ENCODE assay signal across 8 cellular contexts in genomic region chr2:87593791-87594413, GRCh38.
A peak's percentile ranks its signal among the peaks of the same experiment; 100 is the strongest.
DNase-seq lines count a peak whose midpoint lies in the region; ATAC-seq, FAIRE-seq and TF ChIP-seq lines count a peak whose summit lies in the region.
"Not testable (repeated sequence)": the region's sequence is repeated elsewhere in the genome, so short reads cannot be mapped to it uniquely, and the experiment has no call there.

No MANE protein-coding gene starts in this region.

- not testable (repeated sequence) for H3K36me3 Mint-ChIP-seq in CD4-positive, CD25-positive, alpha-beta regulatory T cell; activated CD4-positive, alpha-beta T cell treated with anti-CD3 and anti-CD28 coated beads, Interleukin-2, amount 10 ng/mL, durations not matched to agents 24 days and 14 days (ENCODE audit: low read depth)

- not testable (repeated sequence) for H3K79me2 ChIP-seq in K562 (ENCODE audit: control insufficient read depth, insufficient read depth, low read length)

- H3K27ac Mint-ChIP-seq in CD4-positive, CD25-positive, alpha-beta regulatory T cell: not testable (repeated sequence)
- H3K27ac Mint-ChIP-seq in activated CD4-positive, alpha-beta T cell treated with anti-CD3 and anti-CD28 coated beads, Interleukin-2, amount 10 ng/mL, durations not matched to agents 24 days and 14 days: peak overlapping the region; percentile 48

- TF ChIP-seq RAD21 in K562 (CRISPR knock-in tag; conservative IDR thresholded peaks at IDR 0.05 in 1 of 2, IDR thresholded peaks at IDR 0.05 in 1 of 2): not testable (repeated sequence)

- not testable (repeated sequence) for H3K9me3 ChIP-seq in CD4-positive, CD25-positive, alpha-beta regulatory T cell (ENCODE audit: control insufficient read depth in 2 of 2, low read length in 2 of 2); K562 (replicated peaks; ENCODE audit: control insufficient read depth, insufficient read depth, low read depth, low read length)

- not testable (repeated sequence) for H3K27ac ChIP-seq in CD4-positive, CD25-positive, alpha-beta regulatory T cell (ENCODE audit: insufficient read depth, low read length, poor library complexity, severe bottlenecking); K562 (ENCODE audit: extremely low read depth, low read depth, low read length)

- H3K4me3 Mint-ChIP-seq in CD4-positive, CD25-positive, alpha-beta regulatory T cell; activated CD4-positive, alpha-beta T cell treated with anti-CD3 and anti-CD28 coated beads, Interleukin-2, amount 10 ng/mL, durations not matched to agents 24 days and 14 days: not testable (repeated sequence)

- not testable (repeated sequence) for H2AFZ ChIP-seq in K562 (ENCODE audit: low read depth, low read length)

- not testable (repeated sequence) for H3K4me1 ChIP-seq in CD4-positive, CD25-positive, alpha-beta regulatory T cell (ENCODE audit: control insufficient read depth, insufficient read depth, low read length, poor library complexity, severe bottlenecking); K562 (replicated peaks in 1 of 2; ENCODE audit: control insufficient read depth in 2 of 2, insufficient read depth in 2 of 2, low read length in 2 of 2)

- CTCF ChIA-PET in K562 (lab: Yijun Ruan, JAX; ENCODE audit: low intra/inter-chr PET ratio): not testable (repeated sequence)

- FAIRE-seq in K562 (lab: Jason Lieb, UNC): not testable (repeated sequence)

- in situ Hi-C loops in K562 (cut with MboI): not testable (repeated sequence)

- POLR2A ChIA-PET in K562 (lab: Yijun Ruan, JAX): not testable (repeated sequence)

- intact Hi-C loops in activated CD4-positive, alpha-beta T cell treated with anti-CD3 and anti-CD28 coated beads, Interleukin-2, amount 10 ng/mL, durations not matched to agents 24 days and 14 days (cut with micrococcal nuclease); K562 (cut with micrococcal nuclease); left colon (cut with DNase I, micrococcal nuclease); posterior cingulate gyrus (cut with DNase I): not testable (repeated sequence)

- H3K9me3 Mint-ChIP-seq in CD4-positive, CD25-positive, alpha-beta regulatory T cell; activated CD4-positive, alpha-beta T cell treated with anti-CD3 and anti-CD28 coated beads, Interleukin-2, amount 10 ng/mL, durations not matched to agents 24 days and 14 days: not testable (repeated sequence)

- H3K4me2 ChIP-seq in K562 (ENCODE audit: insufficient read depth, low read length): not testable (repeated sequence)

- not testable (repeated sequence) for BruUV-seq in K562 (replicated peaks; lab: Mats Ljungman, UMichigan)

- peak; percentile 5 to 44 (median 27) for DNase-seq in CD4-positive, CD25-positive, alpha-beta regulatory T cell
- DNase-seq in LNCaP clone FGC (ENCODE audit: low read depth) (peak; percentile 10), K562 (ENCODE audit: extremely low read depth in 1 of 4, low spot score in 3 of 4) (peak in 1 of 4 experiments; percentile 42), fibroblast of peridontal ligament (ENCODE audit: extremely low read depth) (peak; percentile 47), left colon (peak; percentile 70 to 91), posterior cingulate gyrus (peak; percentile 32 to 94 (median 59)), superior temporal gyrus (ENCODE audit: extremely low spot score) (peak; percentile 35)
- peak; percentile 56 for DNase-seq in activated CD4-positive, alpha-beta T cell treated with anti-CD3 and anti-CD28 coated beads, Interleukin-2, amount 10 ng/mL, durations not matched to agents 24 days and 14 days

- TF ChIP-seq POLR2A in K562 (conservative IDR thresholded peaks at IDR 0.05): not testable (repeated sequence)

- TF ChIP-seq CTCF in LNCaP clone FGC (IDR thresholded peaks at IDR 0.05; ENCODE audit: control insufficient read depth, extremely low read depth, insufficient read depth); K562 (IDR thresholded peaks at IDR 0.05 in 2 of 3, conservative IDR thresholded peaks at IDR 0.05 in 1 of 3; ENCODE audit: insufficient read depth in 2 of 3, low read depth in 1 of 3, low read length in 3 of 3): not testable (repeated sequence)

- not testable (repeated sequence) for TF ChIP-seq EP300 in K562 (IDR thresholded peaks at IDR 0.05; ENCODE audit: low read length)

- H3K27me3 ChIP-seq in CD4-positive, CD25-positive, alpha-beta regulatory T cell (ENCODE audit: control insufficient read depth, insufficient read depth, low read length); K562 (ENCODE audit: control insufficient read depth in 2 of 2, insufficient read depth in 2 of 2, low read length in 2 of 2): not testable (repeated sequence)

- not testable (repeated sequence) for H3K9me1 ChIP-seq in K562 (ENCODE audit: control insufficient read depth, insufficient read depth, low read length)

- 5% methylated on average over 4 of the region's 9 CpGs for WGBS in K562 (ENCODE audit: insufficient coverage, low coverage, missing lambda C conversion rate)

- ATAC-seq in CD4-positive, CD25-positive, alpha-beta regulatory T cell (ENCODE audit: low read depth in 2 of 2): peak; percentile 64 to 73
- ATAC-seq in K562 (peak; percentile 78), left colon (peak; percentile 99)

- H4K20me1 ChIP-seq in K562 (replicated peaks; ENCODE audit: control insufficient read depth, insufficient read depth, low read length): not testable (repeated sequence)

- not testable (repeated sequence) for H3K4me1 Mint-ChIP-seq in CD4-positive, CD25-positive, alpha-beta regulatory T cell; activated CD4-positive, alpha-beta T cell treated with anti-CD3 and anti-CD28 coated beads, Interleukin-2, amount 10 ng/mL, durations not matched to agents 24 days and 14 days

- H3K4me3 ChIP-seq in CD4-positive, CD25-positive, alpha-beta regulatory T cell (ENCODE audit: low read depth, low read length); LNCaP clone FGC (ENCODE audit: low read depth, low read length); K562: not testable (repeated sequence)

- not testable (repeated sequence) for H3K36me3 ChIP-seq in CD4-positive, CD25-positive, alpha-beta regulatory T cell (ENCODE audit: control insufficient read depth, insufficient read depth, low read length); K562 (ENCODE audit: control insufficient read depth, insufficient read depth, low read length)

- H3K27me3 Mint-ChIP-seq in CD4-positive, CD25-positive, alpha-beta regulatory T cell; activated CD4-positive, alpha-beta T cell treated with anti-CD3 and anti-CD28 coated beads, Interleukin-2, amount 10 ng/mL, durations not matched to agents 24 days and 14 days: not testable (repeated sequence)

- not testable (repeated sequence) for H3K9ac ChIP-seq in K562 (ENCODE audit: insufficient read depth in 1 of 2, low read depth in 2 of 2, low read length in 2 of 2)

TF ChIP-seq in K562, 482 proteins besides CTCF, POLR2A, EP300 and RAD21:
- peak; percentile 14; the same call in 1 of the 2 replicates for TF ChIP-seq NFIC (IDR thresholded peaks at IDR 0.05)
TF ChIP-seq in K562: peak in this region for 1; not testable (repeated sequence) for 481.
